Comparison of ENCODE assay signal across 1 cellular context in the genomic region with DNA sequence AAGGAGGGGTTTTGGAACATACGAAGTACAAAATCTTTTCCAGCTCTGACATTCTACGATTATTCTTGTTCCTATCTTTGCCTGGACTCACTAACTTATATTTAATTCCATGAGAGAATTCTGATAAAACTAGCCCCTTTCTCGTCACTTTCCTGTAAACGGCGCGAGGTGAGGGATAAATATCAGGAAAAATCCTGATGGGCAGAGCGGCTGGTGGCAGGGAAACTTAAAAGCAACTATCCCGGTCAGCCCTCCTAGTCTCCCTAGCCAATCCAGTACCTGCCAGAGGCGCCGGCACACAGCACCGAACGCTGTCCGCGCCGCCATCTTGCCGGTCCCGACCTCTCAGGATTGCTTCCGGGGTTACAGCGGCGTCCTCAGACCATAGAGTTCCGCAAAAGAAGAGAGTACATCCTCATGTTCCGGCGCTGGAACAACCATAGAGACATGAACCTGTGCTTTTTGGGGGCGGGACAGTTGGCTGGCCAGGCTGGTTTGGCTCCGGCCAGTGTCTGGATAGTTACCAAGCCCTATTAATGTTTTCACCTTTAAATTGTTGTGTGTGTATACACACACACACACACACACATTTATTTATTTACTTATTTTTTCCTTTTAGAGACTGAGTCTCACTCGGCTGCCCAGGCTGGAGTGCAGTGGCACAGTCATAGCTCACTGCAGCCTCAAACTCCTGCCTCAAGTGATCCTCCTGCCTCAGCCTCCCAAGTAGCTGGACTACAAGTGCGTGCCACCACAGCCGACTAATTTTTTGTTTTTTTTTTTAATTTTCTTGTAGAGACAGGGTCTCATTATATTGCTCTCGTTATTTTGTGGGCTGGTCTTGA.
A peak's percentile ranks its signal among the peaks of the same experiment; 100 is the strongest.
TF ChIP-seq lines count a peak whose summit lies in the region.

A gene (minus strand): TSS at position 339 of the 845 bp plus-strand sequence. CDS start 12 bp downstream, at position 327.

TF ChIP-seq in HepG2, 621 proteins besides CTCF, POLR2A, EP300 and RAD21 (continued from another document and continues in another):
- TF ChIP-seq, protein P1, sequence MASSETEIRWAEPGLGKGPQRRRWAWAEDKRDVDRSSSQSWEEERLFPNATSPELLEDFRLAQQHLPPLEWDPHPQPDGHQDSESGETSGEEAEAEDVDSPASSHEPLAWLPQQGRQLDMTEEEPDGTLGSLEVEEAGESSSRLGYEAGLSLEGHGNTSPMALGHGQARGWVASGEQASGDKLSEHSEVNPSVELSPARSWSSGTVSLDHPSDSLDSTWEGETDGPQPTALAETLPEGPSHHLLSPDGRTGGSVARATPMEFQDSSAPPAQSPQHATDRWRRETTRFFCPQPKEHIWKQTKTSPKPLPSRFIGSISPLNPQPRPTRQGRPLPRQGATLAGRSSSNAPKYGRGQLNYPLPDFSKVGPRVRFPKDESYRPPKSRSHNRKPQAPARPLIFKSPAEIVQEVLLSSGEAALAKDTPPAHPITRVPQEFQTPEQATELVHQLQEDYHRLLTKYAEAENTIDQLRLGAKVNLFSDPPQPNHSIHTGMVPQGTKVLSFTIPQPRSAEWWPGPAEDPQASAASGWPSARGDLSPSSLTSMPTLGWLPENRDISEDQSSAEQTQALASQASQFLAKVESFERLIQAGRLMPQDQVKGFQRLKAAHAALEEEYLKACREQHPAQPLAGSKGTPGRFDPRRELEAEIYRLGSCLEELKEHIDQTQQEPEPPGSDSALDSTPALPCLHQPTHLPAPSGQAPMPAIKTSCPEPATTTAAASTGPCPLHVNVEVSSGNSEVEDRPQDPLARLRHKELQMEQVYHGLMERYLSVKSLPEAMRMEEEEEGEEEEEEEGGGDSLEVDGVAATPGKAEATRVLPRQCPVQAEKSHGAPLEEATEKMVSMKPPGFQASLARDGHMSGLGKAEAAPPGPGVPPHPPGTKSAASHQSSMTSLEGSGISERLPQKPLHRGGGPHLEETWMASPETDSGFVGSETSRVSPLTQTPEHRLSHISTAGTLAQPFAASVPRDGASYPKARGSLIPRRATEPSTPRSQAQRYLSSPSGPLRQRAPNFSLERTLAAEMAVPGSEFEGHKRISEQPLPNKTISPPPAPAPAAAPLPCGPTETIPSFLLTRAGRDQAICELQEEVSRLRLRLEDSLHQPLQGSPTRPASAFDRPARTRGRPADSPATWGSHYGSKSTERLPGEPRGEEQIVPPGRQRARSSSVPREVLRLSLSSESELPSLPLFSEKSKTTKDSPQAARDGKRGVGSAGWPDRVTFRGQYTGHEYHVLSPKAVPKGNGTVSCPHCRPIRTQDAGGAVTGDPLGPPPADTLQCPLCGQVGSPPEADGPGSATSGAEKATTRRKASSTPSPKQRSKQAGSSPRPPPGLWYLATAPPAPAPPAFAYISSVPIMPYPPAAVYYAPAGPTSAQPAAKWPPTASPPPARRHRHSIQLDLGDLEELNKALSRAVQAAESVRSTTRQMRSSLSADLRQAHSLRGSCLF (CRISPR knock-in tag; IDR thresholded peaks at IDR 0.05; ENCODE audit: borderline replicate concordance) = no peak; the same call in 1 of the 2 replicates
- TF ChIP-seq YY1 (IDR thresholded peaks at IDR 0.05; ENCODE audit: insufficient read depth, insufficient replicate concordance, low read depth, low read length) = peak; percentile 99
- TF ChIP-seq ZNF510 (CRISPR knock-in tag; IDR thresholded peaks at IDR 0.05; ENCODE audit: low read depth) = no peak; the same call in 1 of the 2 replicates
- TF ChIP-seq ZNF17 (CRISPR knock-in tag; IDR thresholded peaks at IDR 0.05) = no peak
- TF ChIP-seq DNMT3B (CRISPR knock-in tag; conservative IDR thresholded peaks at IDR 0.05) = 0 out of 2 replicates have a peak, but pooled peaks have one; percentile 21
- no peak for TF ChIP-seq HNF4G (IDR thresholded peaks at IDR 0.05; ENCODE audit: borderline replicate concordance, low read depth, low read length)
- TF ChIP-seq HNF4G (CRISPR knock-in tag; IDR thresholded peaks at IDR 0.05; ENCODE audit: borderline replicate concordance, low read depth) = peak; percentile 43; the same call in 1 of the 2 replicates
- TF ChIP-seq, protein P2, sequence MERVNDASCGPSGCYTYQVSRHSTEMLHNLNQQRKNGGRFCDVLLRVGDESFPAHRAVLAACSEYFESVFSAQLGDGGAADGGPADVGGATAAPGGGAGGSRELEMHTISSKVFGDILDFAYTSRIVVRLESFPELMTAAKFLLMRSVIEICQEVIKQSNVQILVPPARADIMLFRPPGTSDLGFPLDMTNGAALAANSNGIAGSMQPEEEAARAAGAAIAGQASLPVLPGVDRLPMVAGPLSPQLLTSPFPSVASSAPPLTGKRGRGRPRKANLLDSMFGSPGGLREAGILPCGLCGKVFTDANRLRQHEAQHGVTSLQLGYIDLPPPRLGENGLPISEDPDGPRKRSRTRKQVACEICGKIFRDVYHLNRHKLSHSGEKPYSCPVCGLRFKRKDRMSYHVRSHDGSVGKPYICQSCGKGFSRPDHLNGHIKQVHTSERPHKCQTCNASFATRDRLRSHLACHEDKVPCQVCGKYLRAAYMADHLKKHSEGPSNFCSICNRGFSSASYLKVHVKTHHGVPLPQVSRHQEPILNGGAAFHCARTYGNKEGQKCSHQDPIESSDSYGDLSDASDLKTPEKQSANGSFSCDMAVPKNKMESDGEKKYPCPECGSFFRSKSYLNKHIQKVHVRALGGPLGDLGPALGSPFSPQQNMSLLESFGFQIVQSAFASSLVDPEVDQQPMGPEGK (CRISPR knock-in tag; IDR thresholded peaks at IDR 0.05) = peak; percentile 65
- TF ChIP-seq JUN (CRISPR knock-in tag; IDR thresholded peaks at IDR 0.05) = no peak
- TF ChIP-seq ZFP36 (IDR thresholded peaks at IDR 0.05; ENCODE audit: borderline replicate concordance, low read depth, low read length, partially characterized antibody) = peak; percentile 4
- TF ChIP-seq, protein P3, sequence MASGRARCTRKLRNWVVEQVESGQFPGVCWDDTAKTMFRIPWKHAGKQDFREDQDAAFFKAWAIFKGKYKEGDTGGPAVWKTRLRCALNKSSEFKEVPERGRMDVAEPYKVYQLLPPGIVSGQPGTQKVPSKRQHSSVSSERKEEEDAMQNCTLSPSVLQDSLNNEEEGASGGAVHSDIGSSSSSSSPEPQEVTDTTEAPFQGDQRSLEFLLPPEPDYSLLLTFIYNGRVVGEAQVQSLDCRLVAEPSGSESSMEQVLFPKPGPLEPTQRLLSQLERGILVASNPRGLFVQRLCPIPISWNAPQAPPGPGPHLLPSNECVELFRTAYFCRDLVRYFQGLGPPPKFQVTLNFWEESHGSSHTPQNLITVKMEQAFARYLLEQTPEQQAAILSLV (CRISPR knock-in tag; IDR thresholded peaks at IDR 0.05; ENCODE audit: borderline replicate concordance) = 0 out of 2 replicates have a peak, but pooled peaks have one; percentile 47
- TF ChIP-seq, protein P4, sequence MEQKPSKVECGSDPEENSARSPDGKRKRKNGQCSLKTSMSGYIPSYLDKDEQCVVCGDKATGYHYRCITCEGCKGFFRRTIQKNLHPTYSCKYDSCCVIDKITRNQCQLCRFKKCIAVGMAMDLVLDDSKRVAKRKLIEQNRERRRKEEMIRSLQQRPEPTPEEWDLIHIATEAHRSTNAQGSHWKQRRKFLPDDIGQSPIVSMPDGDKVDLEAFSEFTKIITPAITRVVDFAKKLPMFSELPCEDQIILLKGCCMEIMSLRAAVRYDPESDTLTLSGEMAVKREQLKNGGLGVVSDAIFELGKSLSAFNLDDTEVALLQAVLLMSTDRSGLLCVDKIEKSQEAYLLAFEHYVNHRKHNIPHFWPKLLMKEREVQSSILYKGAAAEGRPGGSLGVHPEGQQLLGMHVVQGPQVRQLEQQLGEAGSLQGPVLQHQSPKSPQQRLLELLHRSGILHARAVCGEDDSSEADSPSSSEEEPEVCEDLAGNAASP (CRISPR knock-in tag; IDR thresholded peaks at IDR 0.05; ENCODE audit: borderline replicate concordance) = peak; percentile 77
- TF ChIP-seq ZNF703 (CRISPR knock-in tag; IDR thresholded peaks at IDR 0.05; ENCODE audit: borderline replicate concordance) = no peak
- TF ChIP-seq YEATS2 (CRISPR knock-in tag; IDR thresholded peaks at IDR 0.05; ENCODE audit: borderline replicate concordance) = peak; percentile 98
- TF ChIP-seq KDM5B (CRISPR knock-in tag; IDR thresholded peaks at IDR 0.05; ENCODE audit: borderline replicate concordance) = peak; percentile 67; the same call in 1 of the 2 replicates
- peak; percentile 75; the same call in 1 of the 2 replicates for TF ChIP-seq ZNF224 (CRISPR knock-in tag; IDR thresholded peaks at IDR 0.05)
- TF ChIP-seq RFX1 (IDR thresholded peaks at IDR 0.05) = no peak
- no peak for TF ChIP-seq NR1H2 (CRISPR knock-in tag; IDR thresholded peaks at IDR 0.05; ENCODE audit: borderline replicate concordance, low read depth)
- peak; percentile 96 for TF ChIP-seq SP5 (CRISPR knock-in tag; IDR thresholded peaks at IDR 0.05; ENCODE audit: borderline replicate concordance, low read depth)
- TF ChIP-seq, protein P5, sequence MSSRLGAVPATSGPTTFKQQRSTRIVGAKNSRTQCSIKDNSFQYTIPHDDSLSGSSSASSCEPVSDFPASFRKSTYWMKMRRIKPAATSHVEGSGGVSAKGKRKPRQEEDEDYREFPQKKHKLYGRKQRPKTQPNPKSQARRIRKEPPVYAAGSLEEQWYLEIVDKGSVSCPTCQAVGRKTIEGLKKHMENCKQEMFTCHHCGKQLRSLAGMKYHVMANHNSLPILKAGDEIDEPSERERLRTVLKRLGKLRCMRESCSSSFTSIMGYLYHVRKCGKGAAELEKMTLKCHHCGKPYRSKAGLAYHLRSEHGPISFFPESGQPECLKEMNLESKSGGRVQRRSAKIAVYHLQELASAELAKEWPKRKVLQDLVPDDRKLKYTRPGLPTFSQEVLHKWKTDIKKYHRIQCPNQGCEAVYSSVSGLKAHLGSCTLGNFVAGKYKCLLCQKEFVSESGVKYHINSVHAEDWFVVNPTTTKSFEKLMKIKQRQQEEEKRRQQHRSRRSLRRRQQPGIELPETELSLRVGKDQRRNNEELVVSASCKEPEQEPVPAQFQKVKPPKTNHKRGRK (CRISPR knock-in tag; IDR thresholded peaks at IDR 0.05) = no peak
- no peak for TF ChIP-seq ZBTB42 (CRISPR knock-in tag; IDR thresholded peaks at IDR 0.05)
- no peak for TF ChIP-seq KAT2B (IDR thresholded peaks at IDR 0.05; ENCODE audit: borderline replicate concordance, low read depth, low read length)
- TF ChIP-seq, protein P6, sequence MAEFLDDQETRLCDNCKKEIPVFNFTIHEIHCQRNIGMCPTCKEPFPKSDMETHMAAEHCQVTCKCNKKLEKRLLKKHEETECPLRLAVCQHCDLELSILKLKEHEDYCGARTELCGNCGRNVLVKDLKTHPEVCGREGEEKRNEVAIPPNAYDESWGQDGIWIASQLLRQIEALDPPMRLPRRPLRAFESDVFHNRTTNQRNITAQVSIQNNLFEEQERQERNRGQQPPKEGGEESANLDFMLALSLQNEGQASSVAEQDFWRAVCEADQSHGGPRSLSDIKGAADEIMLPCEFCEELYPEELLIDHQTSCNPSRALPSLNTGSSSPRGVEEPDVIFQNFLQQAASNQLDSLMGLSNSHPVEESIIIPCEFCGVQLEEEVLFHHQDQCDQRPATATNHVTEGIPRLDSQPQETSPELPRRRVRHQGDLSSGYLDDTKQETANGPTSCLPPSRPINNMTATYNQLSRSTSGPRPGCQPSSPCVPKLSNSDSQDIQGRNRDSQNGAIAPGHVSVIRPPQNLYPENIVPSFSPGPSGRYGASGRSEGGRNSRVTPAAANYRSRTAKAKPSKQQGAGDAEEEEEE (CRISPR knock-in tag; IDR thresholded peaks at IDR 0.05; ENCODE audit: borderline replicate concordance) = no peak
- TF ChIP-seq HNRNPH1 (optimal IDR thresholded peaks at IDR 0.05; ENCODE audit: low read depth, low read length) = no peak
- TF ChIP-seq ISL2 (CRISPR knock-in tag; IDR thresholded peaks at IDR 0.05) = peak; percentile 80
- TF ChIP-seq, protein P7, sequence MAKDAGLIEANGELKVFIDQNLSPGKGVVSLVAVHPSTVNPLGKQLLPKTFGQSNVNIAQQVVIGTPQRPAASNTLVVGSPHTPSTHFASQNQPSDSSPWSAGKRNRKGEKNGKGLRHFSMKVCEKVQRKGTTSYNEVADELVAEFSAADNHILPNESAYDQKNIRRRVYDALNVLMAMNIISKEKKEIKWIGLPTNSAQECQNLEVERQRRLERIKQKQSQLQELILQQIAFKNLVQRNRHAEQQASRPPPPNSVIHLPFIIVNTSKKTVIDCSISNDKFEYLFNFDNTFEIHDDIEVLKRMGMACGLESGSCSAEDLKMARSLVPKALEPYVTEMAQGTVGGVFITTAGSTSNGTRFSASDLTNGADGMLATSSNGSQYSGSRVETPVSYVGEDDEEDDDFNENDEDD (CRISPR knock-in tag; IDR thresholded peaks at IDR 0.05; ENCODE audit: borderline replicate concordance) = no peak; the same call in 1 of the 2 replicates
- no peak for TF ChIP-seq ZMAT3 (CRISPR knock-in tag; conservative IDR thresholded peaks at IDR 0.05)
- TF ChIP-seq, protein P8, sequence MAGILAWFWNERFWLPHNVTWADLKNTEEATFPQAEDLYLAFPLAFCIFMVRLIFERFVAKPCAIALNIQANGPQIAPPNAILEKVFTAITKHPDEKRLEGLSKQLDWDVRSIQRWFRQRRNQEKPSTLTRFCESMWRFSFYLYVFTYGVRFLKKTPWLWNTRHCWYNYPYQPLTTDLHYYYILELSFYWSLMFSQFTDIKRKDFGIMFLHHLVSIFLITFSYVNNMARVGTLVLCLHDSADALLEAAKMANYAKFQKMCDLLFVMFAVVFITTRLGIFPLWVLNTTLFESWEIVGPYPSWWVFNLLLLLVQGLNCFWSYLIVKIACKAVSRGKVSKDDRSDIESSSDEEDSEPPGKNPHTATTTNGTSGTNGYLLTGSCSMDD (CRISPR knock-in tag; IDR thresholded peaks at IDR 0.05) = no peak
- TF ChIP-seq, protein P9, sequence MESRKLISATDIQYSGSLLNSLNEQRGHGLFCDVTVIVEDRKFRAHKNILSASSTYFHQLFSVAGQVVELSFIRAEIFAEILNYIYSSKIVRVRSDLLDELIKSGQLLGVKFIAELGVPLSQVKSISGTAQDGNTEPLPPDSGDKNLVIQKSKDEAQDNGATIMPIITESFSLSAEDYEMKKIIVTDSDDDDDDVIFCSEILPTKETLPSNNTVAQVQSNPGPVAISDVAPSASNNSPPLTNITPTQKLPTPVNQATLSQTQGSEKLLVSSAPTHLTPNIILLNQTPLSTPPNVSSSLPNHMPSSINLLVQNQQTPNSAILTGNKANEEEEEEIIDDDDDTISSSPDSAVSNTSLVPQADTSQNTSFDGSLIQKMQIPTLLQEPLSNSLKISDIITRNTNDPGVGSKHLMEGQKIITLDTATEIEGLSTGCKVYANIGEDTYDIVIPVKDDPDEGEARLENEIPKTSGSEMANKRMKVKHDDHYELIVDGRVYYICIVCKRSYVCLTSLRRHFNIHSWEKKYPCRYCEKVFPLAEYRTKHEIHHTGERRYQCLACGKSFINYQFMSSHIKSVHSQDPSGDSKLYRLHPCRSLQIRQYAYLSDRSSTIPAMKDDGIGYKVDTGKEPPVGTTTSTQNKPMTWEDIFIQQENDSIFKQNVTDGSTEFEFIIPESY (CRISPR knock-in tag; IDR thresholded peaks at IDR 0.05) = no peak
- no peak for TF ChIP-seq ISX (CRISPR knock-in tag; conservative IDR thresholded peaks at IDR 0.05)
- 0 out of 2 replicates have a peak, but pooled peaks have one; percentile 9 for TF ChIP-seq ZNF12 (CRISPR knock-in tag; IDR thresholded peaks at IDR 0.05)
- peak; percentile 83 for TF ChIP-seq HCFC1 (IDR thresholded peaks at IDR 0.05; ENCODE audit: low read depth, low read length)
- TF ChIP-seq ZNF431 (CRISPR knock-in tag; IDR thresholded peaks at IDR 0.05; ENCODE audit: borderline replicate concordance, low read depth) = peak; percentile 32; the same call in 1 of the 2 replicates
- TF ChIP-seq ZNF619 (CRISPR knock-in tag; IDR thresholded peaks at IDR 0.05) = 0 out of 2 replicates have a peak, but pooled peaks have one; percentile 38
- peak; percentile 91; the same call in 1 of the 2 replicates for TF ChIP-seq SIN3A (IDR thresholded peaks at IDR 0.05; ENCODE audit: borderline replicate concordance, low read depth, low read length)
- TF ChIP-seq ZFP1 (CRISPR knock-in tag; IDR thresholded peaks at IDR 0.05) = peak; percentile 73; the same call in 1 of the 2 replicates
- no peak for TF ChIP-seq ZNF569 (CRISPR knock-in tag; IDR thresholded peaks at IDR 0.05; ENCODE audit: borderline replicate concordance)
- no peak for TF ChIP-seq ZNF329 (CRISPR knock-in tag; IDR thresholded peaks at IDR 0.05; ENCODE audit: low read depth)
- 0 out of 2 replicates have a peak, but pooled peaks have one; percentile 21 for TF ChIP-seq ZNF747 (CRISPR knock-in tag; IDR thresholded peaks at IDR 0.05; ENCODE audit: borderline replicate concordance)
